ENCODE assay signal across 11 cellular contexts in genomic region chr10:44306762-44307161, GRCh38.
DNase-seq lines count a peak whose midpoint lies in the region; ATAC-seq, FAIRE-seq and TF ChIP-seq lines count a peak whose summit lies in the region.
"Had no signal": no experiment of that assay in that cellular context is flagged by ENCODE, and none has a peak within 500 bp of the region (broad histone marks: within the 10 kb centered on the region; RNA-seq: fewer than 3 reads in every experiment).

No MANE protein-coding gene starts in this region.

- H3K27ac Mint-ChIP-seq in glutamatergic neuron (ENCODE audit: unreplicated experiment) = no peak overlapping the region

- TF ChIP-seq RAD21 in A549 (conservative IDR thresholded peaks at IDR 0.05 in 1 of 2, IDR thresholded peaks at IDR 0.05 in 1 of 2) = 0 out of 5 replicates have a peak, but pooled peaks of 1 of the 2 experiments have one; percentile 2

- peak; percentile 15; the same call in 1 of the 3 replicates for TF ChIP-seq CTCF in A549 (IDR thresholded peaks at IDR 0.05)
- peak; percentile 28 for TF ChIP-seq CTCF in GM06990 (IDR thresholded peaks at IDR 0.05; ENCODE audit: insufficient read depth, low read length, poor library complexity, severe bottlenecking)
- TF ChIP-seq CTCF in PC-3 (conservative IDR thresholded peaks at IDR 0.05; ENCODE audit: low read depth, low read length) = no peak; the same call in 1 of the 2 replicates
- no peak for TF ChIP-seq CTCF in glutamatergic neuron (IDR thresholded peaks at IDR 0.05; ENCODE audit: partially characterized antibody, unreplicated experiment)

- no peak for DNase-seq in A549 (ENCODE audit: low read depth in 1 of 2, low spot score in 1 of 2)
- no peak for DNase-seq in GM06990 (ENCODE audit: extremely low read depth, insufficient read length)
- peak; percentile 30 for DNase-seq in PC-3
- DNase-seq in fibroblast of gingiva (ENCODE audit: low read depth) = peak; percentile 18
- DNase-seq in glutamatergic neuron = no peak
- DNase-seq: NCI-H2107 had no signal

- H3K4me1 ChIP-seq in A549 = peaks cover 13% of the 10 kb centered on the region
- peaks cover under 1% of the 10 kb centered on the region for H3K4me1 ChIP-seq in PC-3 (ENCODE audit: insufficient read depth, low read length)

- no peaks in the 10 kb centered on the region for H3K79me2 ChIP-seq in PC-3 (ENCODE audit: low read length)

- no peak overlapping the region for H2AFZ ChIP-seq in PC-3 (ENCODE audit: low read length)

- no TSS peak for BruUV-seq in PC-3 (replicated peaks; lab: Mats Ljungman, UMichigan)

- H3K9me2 ChIP-seq in PC-3 (replicated peaks; ENCODE audit: low read length) = no peaks in the 10 kb centered on the region

- no peaks in the 10 kb centered on the region for H3K36me3 ChIP-seq in GM06990 (ENCODE audit: control insufficient read depth, insufficient read depth, low read length)
- no peaks in the 10 kb centered on the region for H3K36me3 ChIP-seq in PC-3 (ENCODE audit: low read depth, low read length)
- H3K36me3 ChIP-seq: SJSA1 had no signal

- TF ChIP-seq POLR2A in A549 (IDR thresholded peaks at IDR 0.05; ENCODE audit: low read length) = no peak

- H3K4me3 ChIP-seq in A549 = no peak overlapping the region
- H3K4me3 ChIP-seq in GM06990 (replicated peaks; ENCODE audit: low read depth, low read length) = no peak overlapping the region
- H3K4me3 ChIP-seq in PC-3 (ENCODE audit: low read length) = no peak overlapping the region
- H3K4me3 ChIP-seq: SJSA1 had no signal

- ATAC-seq in A549 = peak in 1 of 2 experiments; percentile 55; a peak in 2 of 6 replicates
- no peak for ATAC-seq in PC-3
- ATAC-seq in GM18861 (IDR thresholded peaks at IDR 0.05; ENCODE audit: unreplicated experiment) = no peak
- ATAC-seq in GM18520 (IDR thresholded peaks at IDR 0.05; ENCODE audit: unreplicated experiment) = no peak
- ATAC-seq in HG02981 (IDR thresholded peaks at IDR 0.05; ENCODE audit: unreplicated experiment) = no peak

- no peak overlapping the region for H3K9ac ChIP-seq in PC-3 (ENCODE audit: low read length)

- no peak for FAIRE-seq in A549 (lab: Jason Lieb, UNC)
- FAIRE-seq: astrocyte had no signal

- no peak for TF ChIP-seq EP300 in A549 (IDR thresholded peaks at IDR 0.05)

- H3K27me3 Mint-ChIP-seq in glutamatergic neuron (ENCODE audit: unreplicated experiment) = peaks cover 2% of the 10 kb centered on the region

- H3K4me2 ChIP-seq in A549 = no peak overlapping the region
- H3K4me2 ChIP-seq in PC-3 (ENCODE audit: low read length) = no peak overlapping the region

- POLR2A ChIA-PET in A549 (lab: Yijun Ruan, JAX) (no interaction called here), PC-3 (lab: Charles Lee; ENCODE audit: unreplicated experiment) (interaction anchor here (0.5 kb wide), 1 partner anchor 1014 kb away, joined by 3 read pairs; no protein-coding TSS in a partner anchor)

- no peaks in the 10 kb centered on the region for H3K27me3 ChIP-seq in GM06990 (replicated peaks; ENCODE audit: control insufficient read depth, insufficient read depth, low read length)
- H3K27me3 ChIP-seq in PC-3 (ENCODE audit: low read length) = peaks cover 7% of the 10 kb centered on the region; the same call in 1 of the 2 replicates
- H3K27me3 ChIP-seq: SJSA1 had no signal

- H3K36me3 Mint-ChIP-seq in glutamatergic neuron (ENCODE audit: unreplicated experiment) = peaks cover 4% of the 10 kb centered on the region

- H3K27ac ChIP-seq in A549 (no peak overlapping the region), PC-3 (ENCODE audit: low read length) (no peak overlapping the region)
- H3K27ac ChIP-seq: SJSA1 had no signal

- 0 out of 3 replicates have a peak, but pooled peaks cover 3% of the 10 kb centered on the region for H3K9me3 ChIP-seq in A549
- H3K9me3 ChIP-seq in PC-3 (ENCODE audit: low read length) = no peaks in the 10 kb centered on the region
- H3K9me3 ChIP-seq: SJSA1 had no signal

- CTCF ChIA-PET in A549 (lab: Yijun Ruan, JAX) (no interaction called here), PC-3 (lab: Charles Lee) (no interaction called here)

- H4K20me1 ChIP-seq in PC-3 (ENCODE audit: low read length) = no peaks in the 10 kb centered on the region

- no peaks in the 10 kb centered on the region for H3F3A ChIP-seq in PC-3 (ENCODE audit: low read length, unreplicated experiment)

- H3K4me1 Mint-ChIP-seq in glutamatergic neuron (ENCODE audit: low read depth, unreplicated experiment) = peaks cover 6% of the 10 kb centered on the region

- intact Hi-C loops in PC-3 (cut with micrococcal nuclease) = no loop called here

- 25% methylated on average over 2 of the region's 2 CpGs for WGBS in A549 (ENCODE audit: missing lambda C conversion rate)

- no peak overlapping the region for H3K4me3 Mint-ChIP-seq in glutamatergic neuron (ENCODE audit: unreplicated experiment)

- H3K9me3 Mint-ChIP-seq in glutamatergic neuron (ENCODE audit: unreplicated experiment) = peaks cover 4% of the 10 kb centered on the region

TF ChIP-seq in A549, 52 proteins besides CTCF, POLR2A, EP300 and RAD21:
- TF ChIP-seq BCL3 (IDR thresholded peaks at IDR 0.05) (no peak), ZSCAN20 (CRISPR knock-in tag; IDR thresholded peaks at IDR 0.05) (no peak), CBX2 (IDR thresholded peaks at IDR 0.05; ENCODE audit: borderline replicate concordance, low read depth) (no peak), PHF8 (IDR thresholded peaks at IDR 0.05; ENCODE audit: borderline replicate concordance, low read depth) (no peak), HES2 (IDR thresholded peaks at IDR 0.05) (no peak), ZFP36 (IDR thresholded peaks at IDR 0.05; ENCODE audit: borderline replicate concordance, partially characterized antibody) (no peak), EHF (CRISPR knock-in tag; IDR thresholded peaks at IDR 0.05) (no peak), GATA3 (IDR thresholded peaks at IDR 0.05; ENCODE audit: borderline replicate concordance) (no peak), RCOR1 (IDR thresholded peaks at IDR 0.05; ENCODE audit: low read depth, low read length) (no peak), POLR2AphosphoS2 (conservative IDR thresholded peaks at IDR 0.05; ENCODE audit: low read length) (no peak), FOSL2 (IDR thresholded peaks at IDR 0.05) (no peak), FOSL2 (CRISPR knock-in tag; IDR thresholded peaks at IDR 0.05) (no peak), REST (IDR thresholded peaks at IDR 0.05) (no peak), HEYL (CRISPR knock-in tag; IDR thresholded peaks at IDR 0.05) (no peak), TP53 (CRISPR knock-in tag; IDR thresholded peaks at IDR 0.05) (no peak), NPAS2 (CRISPR knock-in tag; IDR thresholded peaks at IDR 0.05; ENCODE audit: borderline replicate concordance) (no peak), HOXA7 (CRISPR knock-in tag; IDR thresholded peaks at IDR 0.05) (no peak), FOSB (CRISPR knock-in tag; IDR thresholded peaks at IDR 0.05) (no peak)

Comparison
In these comparisons a context has a peak if more than half of its experiments do, and no peak if none do; other contexts are left out.
1. DNase-seq: peak in PC-3 (single experiment) and fibroblast of gingiva (single experiment); none in A549 (0 of 2), GM06990 (single experiment) and glutamatergic neuron (single experiment).
2. CTCF ChIP-seq: peak in A549 (single experiment) and GM06990 (single experiment); none in PC-3 (single experiment) and glutamatergic neuron (single experiment).